Comparison of ENCODE assay signal across 19 cellular contexts in genomic region chr5:156109317-156110023, GRCh38.
"Had no signal": no experiment of that assay in that cellular context is flagged by ENCODE, and none has a peak within 500 bp of the region (broad histone marks: within the 10 kb centered on the region; RNA-seq: fewer than 3 reads in every experiment).

No MANE protein-coding gene starts in this region.

- H3K27ac ChIP-seq: colonic mucosa, gastroesophageal sphincter, heart left ventricle, lower lobe of right lung, neural progenitor cell, sigmoid colon, spleen, thoracic aorta, upper lobe of right lung had no signal

- H2AFZ ChIP-seq: neural progenitor cell had no signal

- H3K27me3 ChIP-seq: colonic mucosa, dorsolateral prefrontal cortex, gastroesophageal sphincter, heart left ventricle, neural progenitor cell, sigmoid colon, spleen, upper lobe of right lung had no signal

- H3K4me1 ChIP-seq: colonic mucosa, gastroesophageal sphincter, lower lobe of right lung, neural progenitor cell, sigmoid colon, spleen, upper lobe of right lung had no signal

- DNase-seq: activated CD4-positive, alpha-beta T cell treated with anti-CD3 and anti-CD28 coated beads for 1 hour; activated T-cell treated with anti-CD3 and anti-CD28 coated beads, Interleukin-2, amount 50 U/mL, for 1 hour; colonic mucosa; dorsolateral prefrontal cortex; effector memory CD8-positive, alpha-beta T cell; heart left ventricle; left colon; lower lobe of right lung; naive thymus-derived CD8-positive, alpha-beta T cell; sigmoid colon; spleen; stimulated activated CD4-positive, alpha-beta T cell treated with anti-CD3 and anti-CD28 coated beads, Interleukin-4, amount 100 ng/mL, for 1 hour; stimulated activated naive CD4-positive, alpha-beta T cell treated with Interleukin-2 at 50 U/mL for 16 hours; T-helper 1 cell; upper lobe of right lung had no signal

- H3K9me3 ChIP-seq: colonic mucosa, gastroesophageal sphincter, heart left ventricle, lower lobe of right lung, sigmoid colon, spleen, thoracic aorta, upper lobe of right lung had no signal

- H3K9ac ChIP-seq: neural progenitor cell had no signal

- H3K4me3 ChIP-seq: colonic mucosa, dorsolateral prefrontal cortex, gastroesophageal sphincter, heart left ventricle, lower lobe of right lung, neural progenitor cell, sigmoid colon, spleen, thoracic aorta, upper lobe of right lung had no signal

- H3K36me3 ChIP-seq: colonic mucosa, gastroesophageal sphincter, heart left ventricle, lower lobe of right lung, neural progenitor cell, sigmoid colon, spleen, thoracic aorta, upper lobe of right lung had no signal

- H3K4me2 ChIP-seq: neural progenitor cell had no signal

- ATAC-seq: effector memory CD8-positive, alpha-beta T cell; esophagus mucosa; gastroesophageal sphincter; heart left ventricle; left colon; lower lobe of right lung; naive thymus-derived CD8-positive, alpha-beta T cell; upper lobe of right lung had no signal
